1 cellular context compared by ENCODE assay signal in genomic region chr11:8683115-8683807, GRCh38.
A peak's percentile ranks its signal among the peaks of the same experiment; 100 is the strongest.
TF ChIP-seq lines count a peak whose summit lies in the region.

No MANE protein-coding gene starts in this region.

TF ChIP-seq in HepG2, 621 proteins besides CTCF, POLR2A, EP300 and RAD21 (continued from another document and continues in another):
- TF ChIP-seq RNF2 (conservative IDR thresholded peaks at IDR 0.05; ENCODE audit: low read depth) (no peak), ELF4 (CRISPR knock-in tag; IDR thresholded peaks at IDR 0.05; ENCODE audit: borderline replicate concordance) (no peak), ZNF124 (CRISPR knock-in tag; IDR thresholded peaks at IDR 0.05) (0 out of 2 replicates have a peak, but pooled peaks have one; percentile 9), GLI4 (CRISPR knock-in tag; IDR thresholded peaks at IDR 0.05; ENCODE audit: borderline replicate concordance) (peak; percentile 68; the same call in 1 of the 2 replicates), HOMEZ (CRISPR knock-in tag; IDR thresholded peaks at IDR 0.05; ENCODE audit: low read depth) (no peak), ZNF337 (CRISPR knock-in tag; IDR thresholded peaks at IDR 0.05; ENCODE audit: borderline replicate concordance, low read depth) (0 out of 2 replicates have a peak, but pooled peaks have one; percentile 9), GZF1 (CRISPR knock-in tag; IDR thresholded peaks at IDR 0.05) (0 out of 2 replicates have a peak, but pooled peaks have one; percentile 50), GFI1 (CRISPR knock-in tag; IDR thresholded peaks at IDR 0.05; ENCODE audit: borderline replicate concordance) (peak; percentile 54; the same call in 1 of the 2 replicates), PLSCR1 (CRISPR knock-in tag; IDR thresholded peaks at IDR 0.05; ENCODE audit: borderline replicate concordance) (no peak), ZNF891 (CRISPR knock-in tag; IDR thresholded peaks at IDR 0.05) (no peak), PREB (CRISPR knock-in tag; IDR thresholded peaks at IDR 0.05) (no peak), ZNF280D (CRISPR knock-in tag; IDR thresholded peaks at IDR 0.05) (0 out of 2 replicates have a peak, but pooled peaks have one; percentile 37), ARID2 (CRISPR knock-in tag; IDR thresholded peaks at IDR 0.05; ENCODE audit: borderline replicate concordance) (peak; percentile 73; the same call in 1 of the 2 replicates), ZNF407 (CRISPR knock-in tag; IDR thresholded peaks at IDR 0.05; ENCODE audit: not compliant biosample characterization) (no peak), ZFP91 (CRISPR knock-in tag; IDR thresholded peaks at IDR 0.05; ENCODE audit: borderline replicate concordance) (no peak; the same call in 1 of the 2 replicates), HOXA3 (CRISPR knock-in tag; IDR thresholded peaks at IDR 0.05) (peak; percentile 11; the same call in 1 of the 2 replicates), STAT5B (CRISPR knock-in tag; IDR thresholded peaks at IDR 0.05) (no peak), SRSF4 (IDR thresholded peaks at IDR 0.05; ENCODE audit: low read depth, low read length, poor library complexity, severe bottlenecking) (no peak), HNF4A (CRISPR knock-in tag; IDR thresholded peaks at IDR 0.05) (no peak), RNF219 (CRISPR knock-in tag; IDR thresholded peaks at IDR 0.05) (peak; percentile 86; the same call in 1 of the 2 replicates), POLR2G (IDR thresholded peaks at IDR 0.05; ENCODE audit: low read depth, low read length) (no peak), CCDC6 (CRISPR knock-in tag; IDR thresholded peaks at IDR 0.05) (0 out of 2 replicates have a peak, but pooled peaks have one; percentile 33), ASH2L (IDR thresholded peaks at IDR 0.05; ENCODE audit: insufficient read length, low read depth, low read length) (peak; percentile 13), ZNF777 (CRISPR knock-in tag; IDR thresholded peaks at IDR 0.05) (no peak), AFF4 (CRISPR knock-in tag; IDR thresholded peaks at IDR 0.05) (no peak), HMGXB4 (CRISPR knock-in tag; IDR thresholded peaks at IDR 0.05; ENCODE audit: borderline replicate concordance in 1 of 2, low read depth in 1 of 2) (no peak), SP140L (CRISPR knock-in tag; IDR thresholded peaks at IDR 0.05; ENCODE audit: borderline replicate concordance) (no peak)
